1 cellular context compared by ENCODE assay signal in genomic region chr1:183673605-183674150, GRCh38.
TF ChIP-seq lines count a peak whose summit lies in the region.

No MANE protein-coding gene starts in this region.

TF ChIP-seq in A549, 52 proteins besides CTCF, POLR2A, EP300 and RAD21 (continued from another document):
- TF ChIP-seq GATA3 (IDR thresholded peaks at IDR 0.05; ENCODE audit: borderline replicate concordance), result no peak
